ENCODE assay signal across 22 cellular contexts in the genomic region with DNA sequence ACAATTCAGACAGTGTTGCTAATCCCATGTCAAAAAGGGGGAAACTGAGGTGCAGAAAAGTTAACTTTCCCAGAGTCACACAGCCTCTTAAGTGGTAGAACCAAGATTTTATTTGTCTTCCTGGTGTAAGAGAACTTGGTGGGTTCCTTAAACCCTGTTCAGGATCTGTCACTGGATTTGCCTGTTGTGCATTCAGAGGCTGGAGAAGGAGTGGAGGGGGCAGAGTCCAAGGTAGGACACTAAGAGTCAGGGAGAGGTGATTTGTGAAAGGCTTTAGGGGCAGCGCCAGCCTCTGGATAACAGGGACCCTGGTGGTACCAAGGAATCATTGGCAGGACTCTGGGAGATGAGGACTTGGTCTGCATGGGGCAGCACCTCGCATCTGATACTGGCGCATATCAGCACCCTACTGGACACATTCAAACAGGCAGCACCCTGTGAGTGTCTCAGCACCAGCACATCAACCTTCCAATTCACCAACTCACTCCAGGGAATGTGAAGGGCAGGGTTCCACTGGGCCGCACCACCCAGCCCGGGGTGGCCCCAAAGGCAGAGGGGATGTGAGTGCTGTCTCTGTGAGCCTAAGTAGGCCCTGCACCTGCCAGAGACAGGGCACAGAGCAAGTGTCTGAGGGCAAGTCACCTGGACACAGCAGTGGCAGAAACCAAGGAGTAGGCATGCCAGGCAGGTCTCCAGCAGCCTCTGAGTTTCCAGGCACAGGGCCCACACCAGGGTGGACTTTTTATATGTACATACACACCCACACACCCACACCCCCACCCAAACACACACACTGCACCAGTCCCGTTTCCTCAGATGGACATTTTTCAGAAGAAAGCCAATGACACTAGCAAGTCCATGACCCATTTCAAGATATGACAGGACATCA.
DNase-seq lines count a peak whose midpoint lies in the region; ATAC-seq and TF ChIP-seq lines count a peak whose summit lies in the region.
"Had no signal": no experiment of that assay in that cellular context is flagged by ENCODE, and none has a peak within 500 bp of the region (broad histone marks: within the 10 kb centered on the region; RNA-seq: fewer than 3 reads in every experiment).

No MANE protein-coding gene starts in this region.

- intact Hi-C loops in activated T-helper 1 cell treated with anti-CD3 and anti-CD28 coated beads, Interleukin-12 subunit alpha, Interleukin-12 subunit beta, Interleukin-2, Interleukin-4 antibody, amounts not matched to agents 30 ng/mL and 10 ng/mL and 1 ng/mL, durations not matched to agents 14 hours and 24 hours and 36 hours (cut with micrococcal nuclease) = loop anchor here (2.0 kb wide), 1 partner anchor 19 kb away; no protein-coding TSS in a partner anchor
- intact Hi-C loops in stomach (cut with DNase I; ENCODE audit: low total_unique reads) = loop anchor here (10.0 kb wide), 1 partner anchor 631 kb away; no protein-coding TSS in a partner anchor

- ATAC-seq in activated naive CD8-positive, alpha-beta T cell treated with anti-CD3 and anti-CD28 coated beads, Interleukin-2, amount 10 ng/mL, durations not matched to agents 7 days and 5 days (ENCODE audit: low read depth) = no peak
- no peak for ATAC-seq in HG02852 (IDR thresholded peaks at IDR 0.05; ENCODE audit: unreplicated experiment)
- ATAC-seq: GM23338, K562 had no signal

- H2BK5ac ChIP-seq in mesenchymal stem cell (ENCODE audit: low read depth, low read length, poor library complexity, severe bottlenecking) = no peak overlapping the region

- H3K9me3 Mint-ChIP-seq in activated naive CD8-positive, alpha-beta T cell treated with anti-CD3 and anti-CD28 coated beads, Interleukin-2, amount 10 ng/mL, durations not matched to agents 7 days and 5 days = peaks cover 7% of the 10 kb centered on the region
- peaks cover 3% of the 10 kb centered on the region for H3K9me3 Mint-ChIP-seq in activated naive CD8-positive, alpha-beta T cell treated with anti-CD3 and anti-CD28 coated beads for 36 hours
- H3K9me3 Mint-ChIP-seq in activated T-helper 1 cell treated with anti-CD3 and anti-CD28 coated beads, Interleukin-12 subunit alpha, Interleukin-12 subunit beta, Interleukin-2, Interleukin-4 antibody, amounts not matched to agents 30 ng/mL and 10 ng/mL and 1 ng/mL, durations not matched to agents 14 hours and 24 hours and 36 hours = peaks cover 3% of the 10 kb centered on the region
- H3K9me3 Mint-ChIP-seq: GM23338 had no signal

- peak overlapping the region; percentile 11 for H3K27ac Mint-ChIP-seq in activated naive CD8-positive, alpha-beta T cell treated with anti-CD3 and anti-CD28 coated beads, Interleukin-2, amount 10 ng/mL, durations not matched to agents 7 days and 5 days
- no peak overlapping the region for H3K27ac Mint-ChIP-seq in activated naive CD8-positive, alpha-beta T cell treated with anti-CD3 and anti-CD28 coated beads for 36 hours
- H3K27ac Mint-ChIP-seq in activated T-helper 1 cell treated with anti-CD3 and anti-CD28 coated beads, Interleukin-12 subunit alpha, Interleukin-12 subunit beta, Interleukin-2, Interleukin-4 antibody, amounts not matched to agents 30 ng/mL and 10 ng/mL and 1 ng/mL, durations not matched to agents 14 hours and 24 hours and 36 hours = peak overlapping the region; percentile 45
- H3K27ac Mint-ChIP-seq: B cell, GM23338 had no signal

- H3K4me1 ChIP-seq in mesenchymal stem cell (ENCODE audit: control insufficient read depth, insufficient read depth, low read depth, low read length) = peaks cover 7% of the 10 kb centered on the region
- peaks cover 0 to 14% (median 3%) of the 10 kb centered on the region in 4 donors for H3K4me1 ChIP-seq in stomach
- H3K4me1 ChIP-seq: HAP-1 had no signal

- H3K4me1 Mint-ChIP-seq in activated naive CD8-positive, alpha-beta T cell treated with anti-CD3 and anti-CD28 coated beads, Interleukin-2, amount 10 ng/mL, durations not matched to agents 7 days and 5 days = peaks cover 17% of the 10 kb centered on the region
- peaks cover 25% of the 10 kb centered on the region for H3K4me1 Mint-ChIP-seq in activated naive CD8-positive, alpha-beta T cell treated with anti-CD3 and anti-CD28 coated beads for 36 hours
- H3K4me1 Mint-ChIP-seq in activated T-helper 1 cell treated with anti-CD3 and anti-CD28 coated beads, Interleukin-12 subunit alpha, Interleukin-12 subunit beta, Interleukin-2, Interleukin-4 antibody, amounts not matched to agents 30 ng/mL and 10 ng/mL and 1 ng/mL, durations not matched to agents 14 hours and 24 hours and 36 hours (ENCODE audit: low read depth) = peaks cover 55% of the 10 kb centered on the region
- H3K4me1 Mint-ChIP-seq: B cell had no signal

- peak overlapping the region; percentile 14 for H4K91ac ChIP-seq in mesenchymal stem cell (ENCODE audit: low read length)

- H3K9me3 ChIP-seq in mesenchymal stem cell (ENCODE audit: control insufficient read depth, low read length) = no peaks in the 10 kb centered on the region
- no peaks in the 10 kb centered on the region for H3K9me3 ChIP-seq in stomach
- H3K9me3 ChIP-seq: HAP-1 had no signal

- POLR2A ChIA-PET in activated naive CD8-positive, alpha-beta T cell treated with anti-CD3 and anti-CD28 coated beads, Interleukin-2, amount 10 ng/mL, durations not matched to agents 7 days and 5 days (lab: Charles Lee) = no interaction called here

- peaks cover 0 to 3% of the 10 kb centered on the region in 2 experiments for H3K36me3 ChIP-seq in mesenchymal stem cell (ENCODE audit: control insufficient read depth in 1 of 2, insufficient read depth in 2 of 2, low read depth in 1 of 2, low read length in 2 of 2)
- no peaks in the 10 kb centered on the region for H3K36me3 ChIP-seq in stomach
- H3K36me3 ChIP-seq: HAP-1 had no signal

- H2BK15ac ChIP-seq in mesenchymal stem cell (ENCODE audit: low read depth, poor library complexity, severe bottlenecking) = no peak overlapping the region

- no peak overlapping the region for H3K4me3 Mint-ChIP-seq in activated naive CD8-positive, alpha-beta T cell treated with anti-CD3 and anti-CD28 coated beads, Interleukin-2, amount 10 ng/mL, durations not matched to agents 7 days and 5 days
- H3K4me3 Mint-ChIP-seq in activated naive CD8-positive, alpha-beta T cell treated with anti-CD3 and anti-CD28 coated beads for 36 hours = no peak overlapping the region
- H3K4me3 Mint-ChIP-seq in activated T-helper 1 cell treated with anti-CD3 and anti-CD28 coated beads, Interleukin-12 subunit alpha, Interleukin-12 subunit beta, Interleukin-2, Interleukin-4 antibody, amounts not matched to agents 30 ng/mL and 10 ng/mL and 1 ng/mL, durations not matched to agents 14 hours and 24 hours and 36 hours = no peak overlapping the region
- H3K4me3 Mint-ChIP-seq: B cell, CD14-positive monocyte, GM23338 had no signal

- no peak overlapping the region for H3K9ac ChIP-seq in mesenchymal stem cell (ENCODE audit: low read length)

- H3K27ac ChIP-seq in mesenchymal stem cell (ENCODE audit: low read length, poor library complexity, severe bottlenecking) (no peak overlapping the region), stomach (no peak overlapping the region), substantia nigra (ENCODE audit: low read depth, low read length, poor library complexity, severe bottlenecking) (no peak overlapping the region)
- H3K27ac ChIP-seq: PC-9 had no signal

- no peak overlapping the region for H4K8ac ChIP-seq in mesenchymal stem cell (ENCODE audit: low read length)

- TF ChIP-seq EP300 in stomach (IDR thresholded peaks at IDR 0.05) = no peak

- no peak overlapping the region for H2AFZ ChIP-seq in mesenchymal stem cell (ENCODE audit: low read depth, low read length)
- H2AFZ ChIP-seq: GM23338, PC-9 had no signal

- no peaks in the 10 kb centered on the region for H3K79me1 ChIP-seq in mesenchymal stem cell (replicated peaks; ENCODE audit: low read length, poor library complexity, severe bottlenecking)

- H2BK120ac ChIP-seq in mesenchymal stem cell (ENCODE audit: low read depth, low read length) = no peak overlapping the region

- DNase-seq in activated naive CD8-positive, alpha-beta T cell treated with anti-CD3 and anti-CD28 coated beads, Interleukin-2, amount 10 ng/mL, durations not matched to agents 7 days and 5 days = no peak
- no peak for DNase-seq in activated naive CD8-positive, alpha-beta T cell treated with anti-CD3 and anti-CD28 coated beads for 36 hours
- DNase-seq in activated T-helper 1 cell treated with anti-CD3 and anti-CD28 coated beads, Interleukin-12 subunit alpha, Interleukin-12 subunit beta, Interleukin-2, Interleukin-4 antibody, amounts not matched to agents 30 ng/mL and 10 ng/mL and 1 ng/mL, durations not matched to agents 14 hours and 24 hours and 36 hours (ENCODE audit: low spot score) = no peak
- DNase-seq in mesenchymal stem cell (no peak), stomach (peak; percentile 46), NCI-H128 (lab: John Stamatoyannopoulos, UW; ENCODE audit: unreplicated experiment) (no peak), substantia nigra (lab: John Stamatoyannopoulos, UW) (no peak)
- DNase-seq: GDM1, NCI-H1092 treated with DMSO at 0.1 percent for 48 hours, NCI-H146, NCI-H2029, NCI-H2227 treated with DMSO at 0.1 percent for 48 hours, NCI-H510A, PC-9, RPMI8226, SHP77 had no signal

- H3K27me3 ChIP-seq in mesenchymal stem cell (ENCODE audit: control insufficient read depth in 1 of 2, insufficient read depth in 1 of 2, low read length in 2 of 2) = peaks cover 0 to 4% of the 10 kb centered on the region in 2 experiments
- no peaks in the 10 kb centered on the region for H3K27me3 ChIP-seq in stomach

- peak overlapping the region; percentile 58 for H2AK5ac ChIP-seq in mesenchymal stem cell (ENCODE audit: low read length, severe bottlenecking)

- no peak overlapping the region for H3K23ac ChIP-seq in mesenchymal stem cell (ENCODE audit: low read length in 2 of 2)

- no peak overlapping the region for H3K4ac ChIP-seq in mesenchymal stem cell (ENCODE audit: low read depth in 1 of 2, low read length in 2 of 2)

- H2BK12ac ChIP-seq in mesenchymal stem cell (ENCODE audit: low read length in 2 of 2) = peak overlapping the region; percentile 54 to 82

- no peak for TF ChIP-seq POLR2A in stomach (IDR thresholded peaks at IDR 0.05)

- no peak for TF ChIP-seq CTCF in stomach (IDR thresholded peaks at IDR 0.05)

- WGBS in mesenchymal stem cell = 89% methylated on average over 6 of the region's 6 CpGs
- 79 to 89% (median 83%) methylated on average over 4 to 6 of the region's 6 CpGs for WGBS in stomach, 5 donors

- H3K14ac ChIP-seq in mesenchymal stem cell (ENCODE audit: low read length in 2 of 2) = peak overlapping the region in 1 of 2 experiments; percentile 44

- H3K36me3 Mint-ChIP-seq in activated naive CD8-positive, alpha-beta T cell treated with anti-CD3 and anti-CD28 coated beads, Interleukin-2, amount 10 ng/mL, durations not matched to agents 7 days and 5 days = peaks cover 18% of the 10 kb centered on the region
- H3K36me3 Mint-ChIP-seq in activated naive CD8-positive, alpha-beta T cell treated with anti-CD3 and anti-CD28 coated beads for 36 hours = peaks cover 5% of the 10 kb centered on the region
- peaks cover 6% of the 10 kb centered on the region for H3K36me3 Mint-ChIP-seq in activated T-helper 1 cell treated with anti-CD3 and anti-CD28 coated beads, Interleukin-12 subunit alpha, Interleukin-12 subunit beta, Interleukin-2, Interleukin-4 antibody, amounts not matched to agents 30 ng/mL and 10 ng/mL and 1 ng/mL, durations not matched to agents 14 hours and 24 hours and 36 hours (ENCODE audit: low read depth)

- peak overlapping the region in 1 of 2 experiments; percentile 80 for H3K18ac ChIP-seq in mesenchymal stem cell (ENCODE audit: low read depth in 1 of 2, low read length in 2 of 2)

- H3K4me3 ChIP-seq in mesenchymal stem cell (ENCODE audit: insufficient read depth in 1 of 2, low read depth in 1 of 2, low read length in 2 of 2) = no peak overlapping the region
- no peak overlapping the region for H3K4me3 ChIP-seq in stomach
- H3K4me3 ChIP-seq: GM23338, HAP-1, K562, PC-9 had no signal

- H3K27me3 Mint-ChIP-seq in activated naive CD8-positive, alpha-beta T cell treated with anti-CD3 and anti-CD28 coated beads, Interleukin-2, amount 10 ng/mL, durations not matched to agents 7 days and 5 days = no peaks in the 10 kb centered on the region
- H3K27me3 Mint-ChIP-seq in activated naive CD8-positive, alpha-beta T cell treated with anti-CD3 and anti-CD28 coated beads for 36 hours = no peaks in the 10 kb centered on the region
- H3K27me3 Mint-ChIP-seq in activated T-helper 1 cell treated with anti-CD3 and anti-CD28 coated beads, Interleukin-12 subunit alpha, Interleukin-12 subunit beta, Interleukin-2, Interleukin-4 antibody, amounts not matched to agents 30 ng/mL and 10 ng/mL and 1 ng/mL, durations not matched to agents 14 hours and 24 hours and 36 hours (ENCODE audit: insufficient read depth) = peaks cover 4% of the 10 kb centered on the region

- no peak overlapping the region for H3K4me2 ChIP-seq in mesenchymal stem cell (ENCODE audit: low read length, poor library complexity, severe bottlenecking)
- H3K4me2 ChIP-seq: GM23338, PC-9 had no signal
